17 cellular contexts compared by ENCODE assay signal in genomic region chr7:157930441-157930840, GRCh38.
DNase-seq lines count a peak whose midpoint lies in the region; ATAC-seq and TF ChIP-seq lines count a peak whose summit lies in the region.
"Had no signal": no experiment of that assay in that cellular context is flagged by ENCODE, and none has a peak within 500 bp of the region (broad histone marks: within the 10 kb centered on the region; RNA-seq: fewer than 3 reads in every experiment).

No MANE protein-coding gene starts in this region.

- H3K9me3 ChIP-seq in CD8-positive, alpha-beta T cell (ENCODE audit: low read length): no peaks in the 10 kb centered on the region
- no peaks in the 10 kb centered on the region for H3K9me3 ChIP-seq in ovary

- no peak for TF ChIP-seq POLR2A in ovary (IDR thresholded peaks at IDR 0.05)

- H3K27ac ChIP-seq in CD8-positive, alpha-beta T cell (ENCODE audit: low read depth, low read length): no peak overlapping the region
- no peak overlapping the region for H3K27ac ChIP-seq in ovary
- H3K27ac ChIP-seq: A549, KMS-11 had no signal

- intact Hi-C loops in activated T-helper 2 cell treated with anti-CD3 and anti-CD28 coated beads, Interferon-gamma antibody, Interleukin-2, Interleukin-4, amounts not matched to agents 10 μg/mL and 5 μg/mL and 100 μg/mL, durations not matched to agents 14 hours and 24 hours and 36 hours (cut with micrococcal nuclease): no loop called here
- intact Hi-C loops in CD8-positive, alpha-beta T cell (cut with DNase I, micrococcal nuclease): no loop called here
- intact Hi-C loops in ovary (cut with DNase I): no loop called here

- peaks cover 4% of the 10 kb centered on the region for H3K36me3 Mint-ChIP-seq in activated CD8-positive, alpha-beta memory T cell treated with anti-CD3 and anti-CD28 coated beads, Interleukin-2, amount 10 ng/mL, durations not matched to agents 7 days and 5 days
- H3K36me3 Mint-ChIP-seq in activated T-helper 2 cell treated with anti-CD3 and anti-CD28 coated beads, Interferon-gamma antibody, Interleukin-2, Interleukin-4, amounts not matched to agents 10 μg/mL and 5 μg/mL and 100 μg/mL, durations not matched to agents 14 hours and 24 hours and 36 hours (ENCODE audit: low read depth): peaks cover 9% of the 10 kb centered on the region
- H3K36me3 Mint-ChIP-seq in CD8-positive, alpha-beta T cell: no peaks in the 10 kb centered on the region

- H3K27me3 Mint-ChIP-seq in activated CD8-positive, alpha-beta memory T cell treated with anti-CD3 and anti-CD28 coated beads, Interleukin-2, amount 10 ng/mL, durations not matched to agents 7 days and 5 days: no peaks in the 10 kb centered on the region
- no peaks in the 10 kb centered on the region for H3K27me3 Mint-ChIP-seq in activated T-helper 2 cell treated with anti-CD3 and anti-CD28 coated beads, Interferon-gamma antibody, Interleukin-2, Interleukin-4, amounts not matched to agents 10 μg/mL and 5 μg/mL and 100 μg/mL, durations not matched to agents 14 hours and 24 hours and 36 hours (ENCODE audit: low read depth)
- no peaks in the 10 kb centered on the region for H3K27me3 Mint-ChIP-seq in CD8-positive, alpha-beta T cell (ENCODE audit: low read depth)

- no peak overlapping the region for H3K27ac Mint-ChIP-seq in activated CD8-positive, alpha-beta memory T cell treated with anti-CD3 and anti-CD28 coated beads, Interleukin-2, amount 10 ng/mL, durations not matched to agents 7 days and 5 days
- H3K27ac Mint-ChIP-seq in activated T-helper 2 cell treated with anti-CD3 and anti-CD28 coated beads, Interferon-gamma antibody, Interleukin-2, Interleukin-4, amounts not matched to agents 10 μg/mL and 5 μg/mL and 100 μg/mL, durations not matched to agents 14 hours and 24 hours and 36 hours: no peak overlapping the region
- no peak overlapping the region for H3K27ac Mint-ChIP-seq in CD8-positive, alpha-beta T cell
- H3K27ac Mint-ChIP-seq: CD4-positive, alpha-beta T cell; T-helper 1 cell treated with Interleukin-12 subunit alpha and Interleukin-12 subunit beta and Interleukin-4 antibody, amounts not matched to agents 30 μg/mL and 1 μg/mL, for 36 hours had no signal

- no peak overlapping the region for H3K4me3 Mint-ChIP-seq in activated CD8-positive, alpha-beta memory T cell treated with anti-CD3 and anti-CD28 coated beads, Interleukin-2, amount 10 ng/mL, durations not matched to agents 7 days and 5 days
- no peak overlapping the region for H3K4me3 Mint-ChIP-seq in activated T-helper 2 cell treated with anti-CD3 and anti-CD28 coated beads, Interferon-gamma antibody, Interleukin-2, Interleukin-4, amounts not matched to agents 10 μg/mL and 5 μg/mL and 100 μg/mL, durations not matched to agents 14 hours and 24 hours and 36 hours (ENCODE audit: low read depth)
- H3K4me3 Mint-ChIP-seq in CD8-positive, alpha-beta T cell: no peak overlapping the region
- H3K4me3 Mint-ChIP-seq: CD4-positive, alpha-beta T cell; T-helper 1 cell treated with Interleukin-12 subunit alpha and Interleukin-12 subunit beta and Interleukin-4 antibody, amounts not matched to agents 30 μg/mL and 1 μg/mL, for 36 hours had no signal

- TF ChIP-seq CTCF in CD8-positive, alpha-beta T cell (IDR thresholded peaks at IDR 0.05): no peak
- no peak for TF ChIP-seq CTCF in ovary (IDR thresholded peaks at IDR 0.05)

- H3K4me1 Mint-ChIP-seq in activated CD8-positive, alpha-beta memory T cell treated with anti-CD3 and anti-CD28 coated beads, Interleukin-2, amount 10 ng/mL, durations not matched to agents 7 days and 5 days: peaks cover 12% of the 10 kb centered on the region
- H3K4me1 Mint-ChIP-seq in activated T-helper 2 cell treated with anti-CD3 and anti-CD28 coated beads, Interferon-gamma antibody, Interleukin-2, Interleukin-4, amounts not matched to agents 10 μg/mL and 5 μg/mL and 100 μg/mL, durations not matched to agents 14 hours and 24 hours and 36 hours (ENCODE audit: low read depth): peaks cover 5% of the 10 kb centered on the region
- H3K4me1 Mint-ChIP-seq in CD8-positive, alpha-beta T cell (ENCODE audit: low read depth): peaks cover 48% of the 10 kb centered on the region

- DNase-seq in activated CD8-positive, alpha-beta memory T cell treated with anti-CD3 and anti-CD28 coated beads, Interleukin-2, amount 50 U/mL, for 48 hours: peak; percentile 15
- DNase-seq in activated CD8-positive, alpha-beta memory T cell treated with anti-CD3 and anti-CD28 coated beads, Interleukin-2, amount 10 ng/mL, durations not matched to agents 7 days and 5 days: no peak
- DNase-seq in NCI-H1436 treated with DMSO at 0.1 percent for 48 hours (lab: John Stamatoyannopoulos, UW) (peak; percentile 42), NCI-H510A (lab: John Stamatoyannopoulos, UW) (peak; percentile 58), mucosa of gallbladder (ENCODE audit: low spot score) (no peak), ovary (no peak)
- no peak for DNase-seq in activated T-helper 2 cell treated with anti-CD3 and anti-CD28 coated beads, Interferon-gamma antibody, Interleukin-2, Interleukin-4, amounts not matched to agents 10 μg/mL and 5 μg/mL and 100 μg/mL, durations not matched to agents 14 hours and 24 hours and 36 hours (ENCODE audit: low spot score)
- DNase-seq in CD8-positive, alpha-beta T cell: no peak
- DNase-seq: CD4-positive, alpha-beta T cell; H7; NCI-H1694; NCI-H2227 treated with DMSO at 0.1 percent for 48 hours; SHP77 treated with DMSO at 0.1 percent for 48 hours had no signal

- no peak for TF ChIP-seq EP300 in ovary (IDR thresholded peaks at IDR 0.05)

- WGBS in ovary, 3 donors: 48 to 53% (median 50%) methylated on average over 6 of the region's 6 CpGs

- H3K4me3 ChIP-seq in CD8-positive, alpha-beta T cell (ENCODE audit: low read depth, low read length): no peak overlapping the region
- H3K4me3 ChIP-seq in ovary: no peak overlapping the region
- H3K4me3 ChIP-seq: A549 had no signal

- peaks cover 45% of the 10 kb centered on the region for H3K4me1 ChIP-seq in CD8-positive, alpha-beta T cell (ENCODE audit: insufficient read depth, low read length)
- H3K4me1 ChIP-seq in ovary (ENCODE audit: insufficient read depth): no peaks in the 10 kb centered on the region
- H3K4me1 ChIP-seq: A549 had no signal

- CTCF ChIA-PET in activated CD8-positive, alpha-beta memory T cell treated with anti-CD3 and anti-CD28 coated beads, Interleukin-2, amount 10 ng/mL, durations not matched to agents 7 days and 5 days (lab: Charles Lee): no interaction called here
- CTCF ChIA-PET in CD8-positive, alpha-beta T cell (lab: Charles Lee): no interaction called here

- no peak for ATAC-seq in activated CD8-positive, alpha-beta memory T cell treated with anti-CD3 and anti-CD28 coated beads, Interleukin-2, amount 10 ng/mL, durations not matched to agents 7 days and 5 days
- no peak for ATAC-seq in CD8-positive, alpha-beta T cell
- ATAC-seq: A549, HepG2 had no signal

- H3K36me3 ChIP-seq in CD8-positive, alpha-beta T cell (ENCODE audit: insufficient read depth, low read length): no peaks in the 10 kb centered on the region
- no peaks in the 10 kb centered on the region for H3K36me3 ChIP-seq in ovary

- no peaks in the 10 kb centered on the region for H3K27me3 ChIP-seq in CD8-positive, alpha-beta T cell (ENCODE audit: insufficient read depth, low read length)
- H3K27me3 ChIP-seq in ovary: no peaks in the 10 kb centered on the region

- POLR2A ChIA-PET in CD8-positive, alpha-beta T cell (lab: Charles Lee): no interaction called here

- peaks cover 31% of the 10 kb centered on the region for H3K9me3 Mint-ChIP-seq in activated CD8-positive, alpha-beta memory T cell treated with anti-CD3 and anti-CD28 coated beads, Interleukin-2, amount 10 ng/mL, durations not matched to agents 7 days and 5 days (ENCODE audit: low read depth)
- H3K9me3 Mint-ChIP-seq in activated T-helper 2 cell treated with anti-CD3 and anti-CD28 coated beads, Interferon-gamma antibody, Interleukin-2, Interleukin-4, amounts not matched to agents 10 μg/mL and 5 μg/mL and 100 μg/mL, durations not matched to agents 14 hours and 24 hours and 36 hours: peaks cover 44% of the 10 kb centered on the region
- H3K9me3 Mint-ChIP-seq in CD8-positive, alpha-beta T cell: peaks cover 9% of the 10 kb centered on the region
- H3K9me3 Mint-ChIP-seq: CD4-positive, alpha-beta T cell had no signal

Comparison
In these comparisons a context has a peak if more than half of its experiments do, and no peak if none do; other contexts are left out.
1. DNase-seq: peak in activated CD8-positive, alpha-beta memory T cell treated with anti-CD3 and anti-CD28 coated beads, Interleukin-2, amount 50 U/mL, for 48 hours (single experiment), NCI-H1436 treated with DMSO at 0.1 percent for 48 hours (single experiment) and NCI-H510A (single experiment); none in activated CD8-positive, alpha-beta memory T cell treated with anti-CD3 and anti-CD28 coated beads, Interleukin-2, amount 10 ng/mL, durations not matched to agents 7 days and 5 days (single experiment), activated T-helper 2 cell treated with anti-CD3 and anti-CD28 coated beads, Interferon-gamma antibody, Interleukin-2, Interleukin-4, amounts not matched to agents 10 μg/mL and 5 μg/mL and 100 μg/mL, durations not matched to agents 14 hours and 24 hours and 36 hours (single experiment), mucosa of gallbladder (single experiment), CD8-positive, alpha-beta T cell (0 of 7) and ovary (0 of 5).